9 cellular contexts compared by ENCODE assay signal in genomic region chr4:139167774-139168444, GRCh38.
DNase-seq lines count a peak whose midpoint lies in the region; ATAC-seq, FAIRE-seq and TF ChIP-seq lines count a peak whose summit lies in the region.
"Had no signal": no experiment of that assay in that cellular context is flagged by ENCODE, and none has a peak within 500 bp of the region (broad histone marks: within the 10 kb centered on the region; RNA-seq: fewer than 3 reads in every experiment).

No MANE protein-coding gene starts in this region.

- peak; percentile 64 for FAIRE-seq in G401.6 (lab: Jason Lieb, UNC)

- DNase-seq in astrocyte of the hippocampus (ENCODE audit: low read depth, low spot score) (peak; percentile 35), kidney tubule cell (ENCODE audit: low spot score) (peak; percentile 83), NCI-H146 treated with DMSO at 0.1 percent for 48 hours (lab: John Stamatoyannopoulos, UW; ENCODE audit: unreplicated experiment) (no peak)
- DNase-seq in stimulated activated CD4-positive, alpha-beta T cell treated with anti-CD3 and anti-CD28 coated beads, Interleukin-1b, Interleukin-23, amount 100 ng/mL, for 48 hours: no peak
- DNase-seq: natural killer cell had no signal

- no peaks in the 10 kb centered on the region for H3K27me3 ChIP-seq in KMS-11 (ENCODE audit: insufficient read depth, low read depth)

- H4K20me1 ChIP-seq in KMS-11 (ENCODE audit: insufficient read depth): peaks cover 17% of the 10 kb centered on the region; the same call in 1 of the 2 replicates

- no peak overlapping the region for H3K9ac ChIP-seq in KMS-11

- no peak overlapping the region for H3K4me3 ChIP-seq in KMS-11 (IDR thresholded peaks at IDR 0.05; ENCODE audit: insufficient read depth, low read depth, low read length)

- ATAC-seq in GM19395 (IDR thresholded peaks at IDR 0.05; ENCODE audit: unreplicated experiment) (no peak), GM18870 (IDR thresholded peaks at IDR 0.05; ENCODE audit: unreplicated experiment) (no peak)

- H3K4me2 ChIP-seq in KMS-11: no peak overlapping the region

- H2AFZ ChIP-seq in KMS-11 (ENCODE audit: low read depth): no peak overlapping the region

- peak; percentile 74 for TF ChIP-seq CTCF in KMS-11 (conservative IDR thresholded peaks at IDR 0.05; ENCODE audit: low read depth, low read length)

- H3K36me3 ChIP-seq in KMS-11 (ENCODE audit: insufficient read depth): no peaks in the 10 kb centered on the region

- peaks cover 95% of the 10 kb centered on the region for H3K79me2 ChIP-seq in KMS-11 (ENCODE audit: insufficient read depth, low read depth)

- H3K4me1 ChIP-seq in KMS-11 (ENCODE audit: low read depth, poor library complexity, severe bottlenecking): peaks cover 48% of the 10 kb centered on the region

- H3K27ac ChIP-seq in KMS-11: no peak overlapping the region

Comparison
In these comparisons a context has a peak if more than half of its experiments do, and no peak if none do; other contexts are left out.
1. DNase-seq: peak in astrocyte of the hippocampus (single experiment) and kidney tubule cell (single experiment); none in stimulated activated CD4-positive, alpha-beta T cell treated with anti-CD3 and anti-CD28 coated beads, Interleukin-1b, Interleukin-23, amount 100 ng/mL, for 48 hours (single experiment) and NCI-H146 treated with DMSO at 0.1 percent for 48 hours (single experiment).